Comparison of ENCODE assay signal across 13 cellular contexts in genomic region chr7:22589641-22590141, GRCh38.
A peak's percentile ranks its signal among the peaks of the same experiment; 100 is the strongest.
DNase-seq lines count a peak whose midpoint lies in the region; ATAC-seq, FAIRE-seq and TF ChIP-seq lines count a peak whose summit lies in the region.
"Had no signal": no experiment of that assay in that cellular context is flagged by ENCODE, and none has a peak within 500 bp of the region (broad histone marks: within the 10 kb centered on the region; RNA-seq: fewer than 3 reads in every experiment).

No MANE protein-coding gene starts in this region.

- no peaks in the 10 kb centered on the region for H3K9me3 ChIP-seq in astrocyte (ENCODE audit: insufficient read depth, low read depth, low read length)
- H3K9me3 ChIP-seq in osteoblast (ENCODE audit: low read depth, low read length) = no peaks in the 10 kb centered on the region
- H3K9me3 ChIP-seq: vagina had no signal

- no peak overlapping the region for H3K27ac Mint-ChIP-seq in astrocyte (ENCODE audit: unreplicated experiment)
- H3K27ac Mint-ChIP-seq: mesothelial cell of epicardium, T-cell had no signal

- no peak overlapping the region for H4K5ac ChIP-seq in mesendoderm (ENCODE audit: low read length)

- no peak overlapping the region for H2BK15ac ChIP-seq in mesendoderm (replicated peaks; ENCODE audit: low read depth)

- H3K36me3 ChIP-seq in astrocyte (ENCODE audit: insufficient read depth, low read length) (no peaks in the 10 kb centered on the region), osteoblast (ENCODE audit: insufficient read depth, low read length) (no peaks in the 10 kb centered on the region), mesendoderm (ENCODE audit: control insufficient read depth, insufficient read depth, low read length) (no peaks in the 10 kb centered on the region)
- H3K36me3 ChIP-seq: vagina had no signal

- H2BK120ac ChIP-seq in mesendoderm (ENCODE audit: low read depth, low read length) = no peak overlapping the region

- FAIRE-seq in astrocyte (lab: Jason Lieb, UNC) = no peak

- peaks cover 8% of the 10 kb centered on the region for H3K9me3 Mint-ChIP-seq in astrocyte (ENCODE audit: unreplicated experiment)
- H3K9me3 Mint-ChIP-seq: T-cell had no signal

- TF ChIP-seq CTCF in astrocyte (IDR thresholded peaks at IDR 0.05; ENCODE audit: insufficient read depth, low read depth, low read length) (no peak), osteoblast (IDR thresholded peaks at IDR 0.05; ENCODE audit: extremely low read depth, low read depth, low read length) (no peak)

- DNase-seq in AG20443 (ENCODE audit: low spot score) (peak; percentile 46), astrocyte (ENCODE audit: low read depth) (peak; percentile 95), Right ventricle myocardium inferior (ENCODE audit: missing footprints) (peak; percentile 78), osteoblast (ENCODE audit: insufficient read length, low spot score, missing footprints) (peak; percentile 90), left colon (no peak), mesendoderm (no peak), 8988T (no peak), retina (no peak)
- DNase-seq: activated CD8-positive, alpha-beta memory T cell treated with anti-CD3 and anti-CD28 coated beads, Interleukin-2, amount 50 U/mL, for 4 hours; NCI-H524 treated with DMSO at 0.1 percent for 48 hours; T-cell had no signal

- H3K9ac ChIP-seq in astrocyte (ENCODE audit: low read length) (peak overlapping the region; percentile 66), mesendoderm (ENCODE audit: low read length) (no peak overlapping the region)

- H3K79me2 ChIP-seq in astrocyte (ENCODE audit: insufficient read depth, low read length) = no peaks in the 10 kb centered on the region
- H3K79me2 ChIP-seq in osteoblast (ENCODE audit: insufficient read depth, low read length) = no peaks in the 10 kb centered on the region
- H3K79me2 ChIP-seq in mesendoderm (ENCODE audit: control insufficient read depth, insufficient read depth, low read length) = no peaks in the 10 kb centered on the region

- H3K27ac ChIP-seq in astrocyte (ENCODE audit: low read depth, low read length) = peak overlapping the region; percentile 68
- H3K27ac ChIP-seq in osteoblast (ENCODE audit: low read depth, low read length) = peak overlapping the region; percentile 99
- no peak overlapping the region for H3K27ac ChIP-seq in mesendoderm (ENCODE audit: low read depth, low read length)
- H3K27ac ChIP-seq: vagina had no signal

- H3K27me3 ChIP-seq in astrocyte (ENCODE audit: insufficient read depth, low read length) (no peaks in the 10 kb centered on the region), osteoblast (ENCODE audit: insufficient read depth, low read length) (no peaks in the 10 kb centered on the region), mesendoderm (ENCODE audit: insufficient read depth, low read length, poor library complexity) (no peaks in the 10 kb centered on the region)
- H3K27me3 ChIP-seq: vagina had no signal

- peak overlapping the region; percentile 71 for H3K4me2 ChIP-seq in astrocyte (ENCODE audit: low read length)
- peak overlapping the region; percentile 74 for H3K4me2 ChIP-seq in osteoblast (ENCODE audit: insufficient read depth, low read length)
- H3K4me2 ChIP-seq in mesendoderm (ENCODE audit: low read length) = no peak overlapping the region

- intact Hi-C loops in Right ventricle myocardium inferior (cut with DNase I) = no loop called here
- intact Hi-C loops in left colon (cut with DNase I, micrococcal nuclease) = no loop called here

- no peak overlapping the region for H3K56ac ChIP-seq in mesendoderm (ENCODE audit: low read length)

- H2AK5ac ChIP-seq in mesendoderm (ENCODE audit: low read length) = no peak overlapping the region

- H3K4me3 ChIP-seq in astrocyte (ENCODE audit: insufficient read depth, low read depth, low read length) (no peak overlapping the region), osteoblast (ENCODE audit: insufficient read depth, low read length) (peak overlapping the region; percentile 47), mesendoderm (ENCODE audit: low read length) (no peak overlapping the region)
- H3K4me3 ChIP-seq: vagina had no signal

- H3K4ac ChIP-seq in mesendoderm (ENCODE audit: low read depth, low read length) = no peak overlapping the region

- H3K4me1 ChIP-seq in astrocyte (ENCODE audit: insufficient read depth, low read length) (peaks cover 30% of the 10 kb centered on the region), osteoblast (ENCODE audit: insufficient read depth, low read length) (peaks cover 63% of the 10 kb centered on the region), mesendoderm (ENCODE audit: control insufficient read depth, low read depth, low read length) (peaks cover 5% of the 10 kb centered on the region)

- no peak overlapping the region for H3K4me3 Mint-ChIP-seq in astrocyte (ENCODE audit: unreplicated experiment)
- H3K4me3 Mint-ChIP-seq: mesothelial cell of epicardium, T-cell had no signal

- H4K8ac ChIP-seq in mesendoderm (ENCODE audit: low read depth, low read length) = no peak overlapping the region

- no peak overlapping the region for H3K18ac ChIP-seq in mesendoderm (ENCODE audit: low read length)

- H2AFZ ChIP-seq in astrocyte (ENCODE audit: low read depth, low read length) (peak overlapping the region; percentile 12), osteoblast (ENCODE audit: low read length) (no peak overlapping the region)

- no CpG with 5 or more reads among the region's 10 CpGs for WGBS in mesendoderm (ENCODE audit: extremely low coverage, insufficient coverage, low lambda C conversion rate)

- peak; percentile 76 for ATAC-seq in Right ventricle myocardium inferior
- ATAC-seq in left colon = no peak
- ATAC-seq: T-cell had no signal

- no peak overlapping the region for H3K23ac ChIP-seq in mesendoderm (ENCODE audit: low read length)

- no peaks in the 10 kb centered on the region for H3K27me3 Mint-ChIP-seq in astrocyte (ENCODE audit: low read depth, unreplicated experiment)

- peaks cover 29% of the 10 kb centered on the region for H3K4me1 Mint-ChIP-seq in astrocyte (ENCODE audit: low read depth, unreplicated experiment)

- no peaks in the 10 kb centered on the region for H3K36me3 Mint-ChIP-seq in astrocyte (ENCODE audit: low read depth, unreplicated experiment)
- H3K36me3 Mint-ChIP-seq: mesothelial cell of epicardium, T-cell had no signal

- no peak overlapping the region for H2BK5ac ChIP-seq in mesendoderm (ENCODE audit: low read length)

- H4K20me1 ChIP-seq in astrocyte (ENCODE audit: insufficient read depth, low read length) = no peaks in the 10 kb centered on the region
- H4K20me1 ChIP-seq in osteoblast (ENCODE audit: insufficient read depth, low read length) = no peaks in the 10 kb centered on the region

- H3K79me1 ChIP-seq in mesendoderm (ENCODE audit: low read length) = no peaks in the 10 kb centered on the region

Comparison
In these comparisons a context has a peak if more than half of its experiments do, and no peak if none do; other contexts are left out.
1. DNase-seq: peak in AG20443 (single experiment), astrocyte (single experiment), Right ventricle myocardium inferior (single experiment) and osteoblast (single experiment); none in left colon (0 of 2), mesendoderm (single experiment), 8988T (single experiment) and retina (single experiment).